31 cellular contexts compared by ENCODE assay signal in the genomic region with DNA sequence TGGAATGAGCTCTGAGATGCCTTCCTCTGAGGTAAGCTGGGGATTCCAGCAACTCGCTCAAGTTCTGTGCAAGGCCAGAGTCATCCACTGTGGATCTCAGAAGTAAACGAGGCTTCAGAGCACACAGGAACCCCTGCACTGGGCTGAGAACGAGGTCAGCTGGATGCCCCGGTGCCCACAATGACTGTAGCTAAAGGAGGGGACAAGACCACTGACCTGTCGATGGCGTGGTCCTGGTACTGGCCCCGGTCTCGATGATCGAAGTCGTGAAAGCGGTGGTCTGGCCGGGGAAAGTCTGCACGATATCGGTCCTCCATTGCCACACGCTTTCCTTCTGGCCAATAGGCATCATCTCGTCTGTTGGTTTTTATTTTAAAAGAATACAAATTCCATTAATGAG. TPM values are rescaled to one million over a fixed set of nuclear protein-coding genes. Genes with fewer than 3 reads are reported as not detected.
"Had no signal": no experiment of that assay in that cellular context is flagged by ENCODE, and none has a peak within 500 bp of the region (broad histone marks: within the 10 kb centered on the region; RNA-seq: fewer than 3 reads in every experiment).

No MANE protein-coding gene starts in this region.

- H3K27ac ChIP-seq: left lung, lower lobe of right lung, parathyroid adenoma, right atrium auricular region, right lobe of liver, stomach, testis, thyroid gland, transverse colon, upper lobe of left lung, vagina had no signal

- H3K4me3 Mint-ChIP-seq: mesothelial cell of epicardium; natural killer cell; nephron progenitor cell; stimulated activated naive B cell treated with anti-CD40 and anti-IgM and Interleukin-4, amounts not matched to agents 10 μg/mL and 1 μg/mL and 100 μg/mL, for 72 hours had no signal

- H3K27ac Mint-ChIP-seq: mesothelial cell of epicardium; natural killer cell; progenitor cell of endocrine pancreas; stimulated activated naive B cell treated with anti-CD40 and anti-IgM and Interleukin-4, amounts not matched to agents 10 μg/mL and 1 μg/mL and 100 μg/mL, for 72 hours had no signal

- H3K4me1 Mint-ChIP-seq: mesothelial cell of epicardium, nephron progenitor cell had no signal

- H3K27me3 Mint-ChIP-seq: naive B cell; progenitor cell of endocrine pancreas; stimulated activated naive B cell treated with anti-CD40 and anti-IgM and Interleukin-4, amounts not matched to agents 10 μg/mL and 1 μg/mL and 100 μg/mL, for 72 hours had no signal

- ATAC-seq: left colon; left lung; lower lobe of right lung; natural killer cell; right lobe of liver; stimulated activated naive B cell treated with anti-CD40 and anti-IgM and Interleukin-4, amounts not matched to agents 10 μg/mL and 1 μg/mL and 100 μg/mL, for 72 hours; stimulated activated naive CD8-positive, alpha-beta T cell treated with anti-CD3 and anti-CD28 coated beads, Interleukin-15, Interleukin-2, amounts not matched to agents 100 U/mL and 50 U/mL, for 24 hours had no signal

- H3K9ac ChIP-seq: parathyroid adenoma had no signal

- H2AFZ ChIP-seq: parathyroid adenoma had no signal

- DNase-seq: hippocampal formation; left colon; left lung; lower lobe of right lung; mammary epithelial cell; mesendoderm; naive B cell; natural killer cell; nephron progenitor cell; nucleus accumbens; right lobe of liver; stimulated activated CD4-positive, alpha-beta T cell treated with anti-CD3 and anti-CD28 coated beads, Interleukin-12 subunit alpha, Interleukin-12 subunit beta, amount 100 ng/mL, for 4 hours; stimulated activated CD4-positive, alpha-beta T cell treated with anti-CD3 and anti-CD28 coated beads, Interleukin-15, amount 100 ng/mL, for 24 hours; stimulated activated CD4-positive, alpha-beta T cell treated with anti-CD3 and anti-CD28 coated beads, Interleukin-2, amount 100 ng/mL, for 24 hours; stimulated activated CD4-positive, alpha-beta T cell treated with anti-CD3 and anti-CD28 coated beads, Interleukin-4, amount 100 ng/mL, for 1 hour; stimulated activated naive B cell treated with anti-CD40 and anti-IgM and Interleukin-4, amounts not matched to agents 10 μg/mL and 1 μg/mL and 100 μg/mL, for 72 hours; stimulated activated naive CD8-positive, alpha-beta T cell treated with anti-CD3 and anti-CD28 coated beads, Interleukin-15, Interleukin-2, amounts not matched to agents 100 U/mL and 50 U/mL, for 24 hours; stomach; testis; thyroid gland; transverse colon; upper lobe of left lung had no signal

- H3K4me2 ChIP-seq: smooth muscle cell had no signal

- H3K27me3 ChIP-seq: left lung, right atrium auricular region, right lobe of liver, stomach, testis, thyroid gland, transverse colon, upper lobe of left lung, vagina had no signal

- H3K9me3 ChIP-seq: left lung, lower lobe of right lung, right atrium auricular region, right lobe of liver, stomach, testis, thyroid gland, transverse colon, upper lobe of left lung, vagina had no signal

- H3K9me3 Mint-ChIP-seq: mesothelial cell of epicardium; naive B cell; natural killer cell; nephron progenitor cell; stimulated activated naive B cell treated with anti-CD40 and anti-IgM and Interleukin-4, amounts not matched to agents 10 μg/mL and 1 μg/mL and 100 μg/mL, for 72 hours had no signal

- H3K4me1 ChIP-seq: left lung, lower lobe of right lung, parathyroid adenoma, right lobe of liver, stomach, testis, thyroid gland, transverse colon, upper lobe of left lung, vagina had no signal

RNA-seq across cellular contexts. Expression of a gene that starts 24.8 kb away (rescaled TPM):
- total RNA-seq: pulmonary artery endothelial cell, renal cortical epithelial cell, skeletal muscle tissue, thyroid gland had no signal
